20 cellular contexts compared by ENCODE assay signal in genomic region chr3:139839034-139839433, GRCh38.
"Had no signal": no experiment of that assay in that cellular context is flagged by ENCODE, and none has a peak within 500 bp of the region (broad histone marks: within the 10 kb centered on the region; RNA-seq: fewer than 3 reads in every experiment).

No MANE protein-coding gene starts in this region.

- DNase-seq: IMR-90, Karpas-422, KG1, MG63, NCI-H1092, NCI-H1105 treated with DMSO at 0.1 percent for 48 hours, NCI-H1417 treated with DMSO at 0.1 percent for 48 hours, NCI-H146, NCI-H1694 treated with DMSO at 0.1 percent for 48 hours, NCI-H1930, NCI-H2081, NCI-H226, NCI-H510A treated with DMSO at 0.1 percent for 48 hours, NCI-H82, SHP77 treated with DMSO at 0.1 percent for 48 hours, SJCRH30 had no signal

- H3K27me3 ChIP-seq: SJCRH30 had no signal

- H3K36me3 ChIP-seq: MG63, SJCRH30 had no signal

- ATAC-seq: HepG2, SK-N-SH treated with all-trans-retinoic acid at 6 μM for 48 hours had no signal

- FAIRE-seq: HepG2, RCC 7860 had no signal

- H3K9me3 ChIP-seq: MG63 had no signal

- H3K4me3 ChIP-seq: MG63, SJCRH30 had no signal

- H3K27ac ChIP-seq: RWPE1, SJCRH30 had no signal
